ENCODE assay signal across 1 cellular context in the genomic region with DNA sequence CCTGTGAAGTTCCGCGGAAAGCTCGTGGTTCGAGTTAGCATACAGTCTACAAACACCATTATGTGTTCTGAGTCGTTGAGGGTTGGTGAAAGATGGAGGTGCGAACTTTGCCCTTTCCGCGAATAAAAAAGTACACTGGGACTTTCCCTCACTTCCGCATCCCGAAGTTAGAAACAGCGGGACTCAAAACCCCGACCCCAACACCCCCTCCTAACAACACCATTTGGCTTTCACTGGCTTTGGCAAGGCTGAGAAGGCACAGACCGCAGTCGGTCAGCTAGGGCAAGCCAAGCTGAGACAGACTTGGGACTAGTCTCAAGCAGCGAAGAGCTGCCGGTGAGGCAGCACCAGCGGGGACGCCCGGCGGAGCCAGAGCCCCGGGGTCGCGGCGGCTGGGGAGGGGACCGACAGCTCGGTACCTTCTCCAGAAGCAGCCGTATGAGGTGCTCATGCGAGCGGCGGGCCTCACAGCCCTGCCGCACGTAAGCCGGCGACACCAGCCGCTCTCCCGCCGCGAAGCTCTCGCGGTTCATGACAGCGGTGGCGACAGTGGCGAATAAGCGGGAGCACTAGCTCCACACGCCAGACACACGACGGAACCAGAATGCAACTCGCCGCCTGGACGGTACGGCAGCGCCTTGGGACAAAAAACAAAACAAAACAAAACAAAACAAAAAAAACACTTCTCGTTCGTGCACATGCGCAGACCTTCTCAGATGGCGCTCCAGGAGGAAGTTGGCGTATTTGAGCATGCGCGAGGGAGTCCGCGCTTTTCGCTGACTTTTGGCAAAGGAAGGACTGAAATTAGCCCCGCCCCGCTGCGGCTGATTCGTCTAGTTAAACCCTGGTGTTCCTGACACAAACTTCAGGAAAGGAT.
A peak's percentile ranks its signal among the peaks of the same experiment; 100 is the strongest.
TF ChIP-seq lines count a peak whose summit lies in the region.

SEPSECS (minus strand) TSS at position 613 of the 877 bp plus-strand sequence; CDS start at position 533, 80 bp downstream.

TF ChIP-seq in GM23338, 12 proteins besides CTCF, POLR2A, EP300 and RAD21:
- TF ChIP-seq ETS1 (IDR thresholded peaks at IDR 0.05) (peak; percentile 22; the same call in 1 of the 2 replicates), ZNF331 (CRISPR knock-in tag; IDR thresholded peaks at IDR 0.05; ENCODE audit: low read depth) (no peak), CREB1 (CRISPR knock-in tag; IDR thresholded peaks at IDR 0.05; ENCODE audit: low read depth) (peak; percentile 59), POLR2AphosphoS5 (IDR thresholded peaks at IDR 0.05; ENCODE audit: low read depth) (peak; percentile 81)
TF ChIP-seq in GM23338: peak in this region for 3.
